Comparison of ENCODE assay signal across 1 cellular context in genomic region chr22:29207562-29208501, GRCh38.
TF ChIP-seq lines count a peak whose summit lies in the region.

No MANE protein-coding gene starts in this region.

TF ChIP-seq in SK-N-SH treated with all-trans-retinoic acid at 6 μM for 48 hours, 23 proteins besides CTCF, POLR2A, EP300 and RAD21 (continued from another document):
- TF ChIP-seq PATZ1 (CRISPR knock-in tag; IDR thresholded peaks at IDR 0.05; ENCODE audit: borderline replicate concordance): no peak
- TF ChIP-seq TCF4 (CRISPR knock-in tag; IDR thresholded peaks at IDR 0.05; ENCODE audit: borderline replicate concordance): no peak
- TF ChIP-seq ARNTL (CRISPR knock-in tag; IDR thresholded peaks at IDR 0.05; ENCODE audit: borderline replicate concordance, low read depth): no peak
- no peak for TF ChIP-seq OSR1 (CRISPR knock-in tag; IDR thresholded peaks at IDR 0.05)
